ENCODE assay signal across 5 cellular contexts in the genomic region with DNA sequence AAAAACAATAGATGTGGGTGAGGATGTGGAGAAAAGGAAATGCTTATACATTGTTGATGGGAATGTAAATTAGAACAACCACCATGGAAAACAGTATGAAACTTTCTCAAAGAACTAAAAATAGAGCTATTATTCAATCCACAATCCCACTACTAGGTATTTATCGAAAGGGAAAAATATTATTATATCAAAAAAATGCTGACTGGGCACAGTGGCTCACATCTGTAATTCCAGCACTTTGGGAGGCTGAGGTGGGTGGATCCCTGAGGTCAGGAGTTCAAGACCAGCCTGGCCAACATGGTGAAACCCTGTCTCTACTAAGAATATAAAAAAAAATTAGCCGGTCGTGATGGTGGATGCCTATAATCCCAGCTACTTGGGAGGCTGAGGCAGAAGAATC.
TF ChIP-seq lines count a peak whose summit lies in the region.

No MANE protein-coding gene starts in this region.

TF ChIP-seq in A549, 52 proteins besides CTCF, POLR2A, EP300 and RAD21:
- TF ChIP-seq MAFK (IDR thresholded peaks at IDR 0.05; ENCODE audit: partially characterized antibody): peak; percentile 73

TF ChIP-seq in IMR-90, 13 proteins besides CTCF, POLR2A, EP300 and RAD21:
- TF ChIP-seq MAFK (IDR thresholded peaks at IDR 0.05; ENCODE audit: low read depth, low read length): peak; percentile 78

TF ChIP-seq in K562, 482 proteins besides CTCF, POLR2A, EP300 and RAD21:
- TF ChIP-seq ZNF316 (IDR thresholded peaks at IDR 0.05): peak; percentile 89
- TF ChIP-seq MAFK (IDR thresholded peaks at IDR 0.05; ENCODE audit: low read length): peak; percentile 78; the same call in 1 of the 2 replicates
- TF ChIP-seq C11orf30 (IDR thresholded peaks at IDR 0.05; ENCODE audit: low read depth): peak; percentile 81
- peak; percentile 72 for TF ChIP-seq MAFF (IDR thresholded peaks at IDR 0.05; ENCODE audit: low read length)
- TF ChIP-seq MAFG (tag; conservative IDR thresholded peaks at IDR 0.05): peak; percentile 72
TF ChIP-seq in K562: peak in this region for 5; not testable (repeated sequence) for 477.

TF ChIP-seq in H1, 55 proteins besides CTCF, POLR2A, EP300 and RAD21:
- TF ChIP-seq MAFK (IDR thresholded peaks at IDR 0.05; ENCODE audit: low read depth, low read length): peak; percentile 26; the same call in 1 of the 2 replicates

TF ChIP-seq in HepG2, 621 proteins besides CTCF, POLR2A, EP300 and RAD21:
- TF ChIP-seq MAFK (conservative IDR thresholded peaks at IDR 0.05 in 1 of 2, IDR thresholded peaks at IDR 0.05 in 1 of 2; ENCODE audit: low read length in 2 of 2) (peak; percentile 74 to 87), MAFF (IDR thresholded peaks at IDR 0.05; ENCODE audit: low read depth, low read length) (peak; percentile 81)
